18 cellular contexts compared by ENCODE assay signal in genomic region chr1:180153032-180153431, GRCh38. TPM values are rescaled to one million over a fixed set of nuclear protein-coding genes. Genes with fewer than 3 reads are reported as not detected.
DNase-seq lines count a peak whose midpoint lies in the region; ATAC-seq, FAIRE-seq and TF ChIP-seq lines count a peak whose summit lies in the region.
"Had no signal": no experiment of that assay in that cellular context is flagged by ENCODE, and none has a peak within 500 bp of the region (broad histone marks: within the 10 kb centered on the region; RNA-seq: fewer than 3 reads in every experiment).

No MANE protein-coding gene starts in this region.

- DNase-seq in MCF 10A (ENCODE audit: unreplicated experiment) (no peak), breast epithelium (ENCODE audit: low spot score in 2 of 2) (no peak), Panc1 (ENCODE audit: low read depth, low spot score) (no peak), endothelial cell of umbilical vein (ENCODE audit: low read depth, low spot score) (no peak), type B pancreatic cell (ENCODE audit: extremely low spot score, unreplicated experiment) (no peak), upper lobe of left lung (no peak), MG63 (no peak)
- DNase-seq in effector CD4-positive, alpha-beta T cell: no peak
- DNase-seq: activated T-cell treated with anti-CD3 and anti-CD28 coated beads, Interleukin-2, amount 50 U/mL, for 48 hours; adrenal gland; Calu3; caudate nucleus; MV-4-11; NCI-H2081; NCI-H526; SJCRH30; stimulated activated CD4-positive, alpha-beta T cell treated with anti-CD3 and anti-CD28 coated beads, Interleukin-2, amount 100 ng/mL, for 24 hours had no signal

- no peaks in the 10 kb centered on the region for H3K9me1 ChIP-seq in endothelial cell of umbilical vein (replicated peaks; ENCODE audit: control insufficient read depth, extremely low read depth, insufficient read depth, low read length)

- H3K4me1 ChIP-seq in breast epithelium (peaks cover 0 to 12% of the 10 kb centered on the region in 2 donors), Panc1 (ENCODE audit: control insufficient read depth, insufficient read depth, low read length) (peaks cover 36% of the 10 kb centered on the region), endothelial cell of umbilical vein (ENCODE audit: control insufficient read depth, extremely low read depth, insufficient read depth, low read length) (peaks cover 60% of the 10 kb centered on the region), upper lobe of left lung (peaks cover 24 to 42% (median 32%) of the 10 kb centered on the region in 4 donors)
- H3K4me1 ChIP-seq: SJCRH30 had no signal

- H3K4me3 ChIP-seq in breast epithelium (no peak overlapping the region), Panc1 (ENCODE audit: low read depth in 2 of 2, low read length in 2 of 2) (no peak overlapping the region), endothelial cell of umbilical vein (replicated peaks in 1 of 3; ENCODE audit: insufficient read depth in 1 of 3, low read depth in 1 of 3, low read length in 3 of 3) (no peak overlapping the region), upper lobe of left lung (no peak overlapping the region), MG63 (no peak overlapping the region)

- H3K4me3 Mint-ChIP-seq in MCF 10A (ENCODE audit: unreplicated experiment) (peak overlapping the region; percentile 98), type B pancreatic cell (peak overlapping the region; percentile 92)

- H3K27ac ChIP-seq in breast epithelium (no peak overlapping the region), Panc1 (ENCODE audit: low read length) (peak overlapping the region; percentile 98; the same call in 1 of the 2 replicates), endothelial cell of umbilical vein (ENCODE audit: insufficient read depth, low read depth, low read length) (peak overlapping the region; percentile 76), upper lobe of left lung (no peak overlapping the region)
- H3K27ac ChIP-seq: adrenal gland, SJCRH30 had no signal

- H2AFZ ChIP-seq in endothelial cell of umbilical vein (ENCODE audit: low read depth, low read length): no peak overlapping the region

- H3K36me3 Mint-ChIP-seq in MCF 10A (ENCODE audit: insufficient read depth, unreplicated experiment): peaks cover 6% of the 10 kb centered on the region
- H3K36me3 Mint-ChIP-seq in type B pancreatic cell: peaks cover 2% of the 10 kb centered on the region

- no peak for FAIRE-seq in endothelial cell of umbilical vein (lab: Jason Lieb, UNC)

- H3K9ac ChIP-seq in endothelial cell of umbilical vein (replicated peaks; ENCODE audit: extremely low read depth, insufficient read depth, low read length): no peak overlapping the region

- H3K27me3 ChIP-seq in breast epithelium (no peaks in the 10 kb centered on the region), Panc1 (ENCODE audit: control insufficient read depth, insufficient read depth, low read length) (no peaks in the 10 kb centered on the region), endothelial cell of umbilical vein (ENCODE audit: control insufficient read depth in 2 of 2, insufficient read depth in 2 of 2, low read length in 2 of 2) (no peaks in the 10 kb centered on the region), upper lobe of left lung (no peaks in the 10 kb centered on the region), MG63 (no peaks in the 10 kb centered on the region)
- H3K27me3 ChIP-seq: adrenal gland, SJCRH30 had no signal

- H3K9me3 Mint-ChIP-seq in MCF 10A (ENCODE audit: unreplicated experiment) (no peaks in the 10 kb centered on the region), type B pancreatic cell (no peaks in the 10 kb centered on the region)

- TF ChIP-seq POLR2A in breast epithelium (IDR thresholded peaks at IDR 0.05): no peak
- TF ChIP-seq POLR2A in endothelial cell of umbilical vein (IDR thresholded peaks at IDR 0.05; ENCODE audit: low read depth, low read length): no peak
- no peak for TF ChIP-seq POLR2A in upper lobe of left lung (IDR thresholded peaks at IDR 0.05)

- POLR2A ChIA-PET in MCF 10A (lab: Yijun Ruan, JAX) (interaction anchor here (0.8 to 6.4 kb wide), 6 partner anchors 8 to 55 kb away, joined by 3 to 106 read pairs (median 10); no protein-coding TSS in a partner anchor), Panc1 (lab: Charles Lee) (no interaction called here), endothelial cell of umbilical vein (lab: Charles Lee) (no interaction called here)

- H3K27ac Mint-ChIP-seq in MCF 10A (ENCODE audit: low read depth, unreplicated experiment): peak overlapping the region; percentile 37
- H3K27ac Mint-ChIP-seq in type B pancreatic cell: no peak overlapping the region

- intact Hi-C loops in MCF 10A (cut with micrococcal nuclease): no loop called here
- intact Hi-C loops in breast epithelium (cut with DNase I; ENCODE audit: low total_unique reads): no loop called here
- intact Hi-C loops in Panc1 (cut with micrococcal nuclease; ENCODE audit: unreplicated experiment): no loop called here
- intact Hi-C loops in endothelial cell of umbilical vein (cut with micrococcal nuclease): loop anchor here (5.0 kb wide), 2 partner anchors 126 to 479 kb away; partner anchors contain the start of gene XPR1

- H3K79me2 ChIP-seq in endothelial cell of umbilical vein (ENCODE audit: control insufficient read depth, insufficient read depth, low read length): peaks cover 30% of the 10 kb centered on the region

- 96 to 100% methylated on average over 5 of the region's 5 CpGs for WGBS in upper lobe of left lung, 2 donors

- CTCF ChIA-PET in MCF 10A (lab: Yijun Ruan, JAX): interaction anchor here (0.5 to 7.1 kb wide), 4 partner anchors 9 to 1108 kb away, joined by 3 to 57 read pairs (median 6); no protein-coding TSS in a partner anchor
- CTCF ChIA-PET in Panc1 (lab: Charles Lee): no interaction called here
- CTCF ChIA-PET in endothelial cell of umbilical vein (lab: Charles Lee): no interaction called here

- no peaks in the 10 kb centered on the region for H3K9me3 ChIP-seq in breast epithelium
- no peaks in the 10 kb centered on the region for H3K9me3 ChIP-seq in Panc1 (ENCODE audit: control insufficient read depth, insufficient read depth, low read depth, low read length)
- no peaks in the 10 kb centered on the region for H3K9me3 ChIP-seq in endothelial cell of umbilical vein (replicated peaks; ENCODE audit: control insufficient read depth, insufficient read depth, low read length)
- H3K9me3 ChIP-seq in upper lobe of left lung: no peaks in the 10 kb centered on the region
- H3K9me3 ChIP-seq in MG63: no peaks in the 10 kb centered on the region
- H3K9me3 ChIP-seq: adrenal gland, SJCRH30 had no signal

- TF ChIP-seq EP300 in upper lobe of left lung (IDR thresholded peaks at IDR 0.05): no peak

- peaks cover 57% of the 10 kb centered on the region for H3K4me1 Mint-ChIP-seq in MCF 10A (ENCODE audit: insufficient read depth, unreplicated experiment)
- peaks cover 20% of the 10 kb centered on the region for H3K4me1 Mint-ChIP-seq in type B pancreatic cell (ENCODE audit: unreplicated experiment)

- no peak for ATAC-seq in Panc1
- ATAC-seq in upper lobe of left lung (ENCODE audit: low FRiP score in 2 of 2): no peak
- ATAC-seq: activated CD4-positive, CD25-positive, alpha-beta regulatory T cell treated with anti-CD3 and anti-CD28 coated beads, Interleukin-2, amount 50 U/mL, for 24 hours had no signal

- in situ Hi-C loops in Panc1 (cut with HindIII; ENCODE audit: low pct_unique_long_range_greater_than_20kb, low sequenced_read_pairs): no loop called here

- H3K4me2 ChIP-seq in endothelial cell of umbilical vein (ENCODE audit: insufficient read depth, low read length): no peak overlapping the region

- BruUV-seq in MCF 10A (replicated peaks; lab: Mats Ljungman, UMichigan): no TSS peak
- BruUV-seq in Panc1 (replicated peaks; lab: Mats Ljungman, UMichigan): no TSS peak
- no TSS peak for BruUV-seq in endothelial cell of umbilical vein (replicated peaks; lab: Mats Ljungman, UMichigan)

- dilution Hi-C loops in endothelial cell of umbilical vein (cut with MboI; ENCODE audit: extremely low pct_ligation_motif_present, low sequenced_read_pairs): no loop called here

- TF ChIP-seq CTCF in MCF 10A (IDR thresholded peaks at IDR 0.05; ENCODE audit: unreplicated experiment) (no peak), breast epithelium (IDR thresholded peaks at IDR 0.05) (no peak), Panc1 (IDR thresholded peaks at IDR 0.05) (no peak), endothelial cell of umbilical vein (IDR thresholded peaks at IDR 0.05; ENCODE audit: extremely low read depth in 1 of 2, insufficient read depth in 1 of 2, low read depth in 1 of 2, low read length in 2 of 2) (no peak), type B pancreatic cell (conservative IDR thresholded peaks at IDR 0.05) (no peak), upper lobe of left lung (IDR thresholded peaks at IDR 0.05) (no peak)

- no peaks in the 10 kb centered on the region for H4K20me1 ChIP-seq in endothelial cell of umbilical vein (replicated peaks; ENCODE audit: control insufficient read depth, extremely low read depth, insufficient read depth, low read length)

- H3K36me3 ChIP-seq in breast epithelium (no peaks in the 10 kb centered on the region), Panc1 (ENCODE audit: control insufficient read depth, insufficient read depth, low read length) (peaks cover 2% of the 10 kb centered on the region; the same call in 1 of the 2 replicates), endothelial cell of umbilical vein (ENCODE audit: control insufficient read depth in 2 of 2, extremely low read depth in 1 of 2, insufficient read depth in 2 of 2, low read length in 2 of 2) (no peaks in the 10 kb centered on the region), upper lobe of left lung (no peaks in the 10 kb centered on the region), MG63 (peaks cover 3% of the 10 kb centered on the region; the same call in 1 of the 2 replicates)
- H3K36me3 ChIP-seq: adrenal gland, SJCRH30 had no signal

- no peaks in the 10 kb centered on the region for H3K27me3 Mint-ChIP-seq in MCF 10A (ENCODE audit: insufficient read depth, unreplicated experiment)
- H3K27me3 Mint-ChIP-seq in type B pancreatic cell: peaks cover 47% of the 10 kb centered on the region

RNA-seq across cellular contexts. Expression of gene QSOX1, which starts 1.6 kb away (rescaled TPM):
- total RNA-seq in MCF 10A (2022): 309 and 464 TPM in 2 replicates
- 10 to 100 TPM; 43.3 to 85.5 (median 67.5) TPM for total RNA-seq in breast epithelium
- 152 TPM for total RNA-seq in Panc1 (2021; ENCODE audit: unreplicated experiment)
- 170 TPM for polyA plus RNA-seq in Panc1 (2012; ENCODE audit: insufficient read length)
- 256 and 257 TPM in 2 replicates for total RNA-seq in endothelial cell of umbilical vein
- polyA plus RNA-seq in endothelial cell of umbilical vein: 415 and 427 TPM in 2 replicates
- polyA plus RNA-seq in endothelial cell of umbilical vein (2011; cell fraction: cytosol; rRNA removed): 285 and 310 TPM in 2 replicates
- 246 TPM in 2 replicates for polyA plus RNA-seq in endothelial cell of umbilical vein (2011; cell fraction: nucleus; rRNA removed)
- polyA plus RNA-seq in endothelial cell of umbilical vein (2012): 298 and 334 TPM in 2 replicates
- 188 and 193 TPM in 2 replicates for polyA minus RNA-seq in endothelial cell of umbilical vein
- 10.0 TPM for polyA minus RNA-seq in endothelial cell of umbilical vein (2011; cell fraction: cytosol; rRNA and poly(A)+ RNA removed)
- polyA minus RNA-seq in endothelial cell of umbilical vein (2011; cell fraction: nucleus; rRNA and poly(A)+ RNA removed): 46.6 and 55.2 TPM in 2 replicates
- 94.0 and 96.0 TPM in 2 replicates for total RNA-seq in type B pancreatic cell (ENCODE audit: low replicate concordance)
- 100 to 1,000 TPM in 5 of 6 donors, 10 to 100 TPM in 1; 61.8 to 380 (median 201) TPM for total RNA-seq in upper lobe of left lung
- total RNA-seq in MG63 (2014; rRNA removed; shearing (Covaris generic); ENCODE audit: low replicate concordance): 270 and 569 TPM in 2 replicates

Comparison
In these comparisons a context has a peak if more than half of its experiments do, and no peak if none do; other contexts are left out.
1. H3K27ac ChIP-seq: peak in Panc1 (single experiment) and endothelial cell of umbilical vein (single experiment); none in breast epithelium (0 of 2) and upper lobe of left lung (0 of 4).